8 cellular contexts compared by ENCODE assay signal in the genomic region with DNA sequence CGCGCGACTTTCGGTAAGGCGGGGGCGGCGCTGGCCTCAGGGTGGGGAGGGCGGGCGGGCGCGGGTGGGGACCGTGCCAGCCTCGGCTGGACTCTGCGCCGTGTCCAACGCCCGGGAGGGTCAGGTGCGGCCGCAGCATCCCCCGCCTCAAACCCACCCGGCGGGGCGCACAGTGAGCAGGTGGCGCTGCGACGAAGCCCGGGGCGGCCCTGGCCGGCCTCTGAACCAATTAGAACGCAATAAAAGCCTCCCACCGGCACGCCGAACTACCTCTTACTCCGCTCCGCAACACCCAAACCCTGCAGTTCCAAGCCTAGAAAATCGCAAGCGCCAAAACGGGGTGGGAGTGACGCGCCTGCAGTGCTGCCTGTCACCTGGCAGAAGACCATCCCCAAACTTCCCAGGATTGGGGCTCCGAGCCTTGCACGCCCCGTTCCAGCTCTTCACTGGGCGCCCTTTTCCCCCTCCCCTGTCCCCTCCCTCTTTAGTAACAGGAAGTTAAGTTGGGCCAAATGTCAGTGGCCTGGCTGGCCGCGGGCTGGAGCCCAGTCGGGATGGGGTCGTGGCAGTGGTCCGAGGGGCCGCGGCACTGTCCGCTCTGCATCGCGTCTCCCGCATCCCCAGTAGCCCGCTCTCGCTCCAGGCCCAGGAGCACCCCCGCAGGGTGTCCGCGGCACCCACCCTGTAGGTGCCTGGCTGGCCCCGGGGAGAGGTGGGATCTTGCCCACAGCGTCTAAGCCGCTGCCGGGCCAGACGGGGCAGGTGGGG. TPM values are rescaled to one million over a fixed set of nuclear protein-coding genes. Genes with fewer than 3 reads are reported as not detected.
DNase-seq lines count a peak whose midpoint lies in the region; ATAC-seq lines count a peak whose summit lies in the region.

No MANE protein-coding gene starts in this region.

- peak; percentile 49 for DNase-seq in NCI-H82 (lab: John Stamatoyannopoulos, UW)
- no peak for DNase-seq in NCI-H82 treated with DMSO at 0.1 percent for 48 hours (lab: John Stamatoyannopoulos, UW; ENCODE audit: unreplicated experiment)
- DNase-seq in NCI-H146 treated with DMSO at 0.1 percent for 48 hours (lab: John Stamatoyannopoulos, UW; ENCODE audit: unreplicated experiment) = peak; percentile 41
- peak in 1 of 2 donors; percentile 42 for DNase-seq in activated naive CD4-positive, alpha-beta T cell treated with anti-CD3 and anti-CD28 coated beads, Interleukin-2, amount 50 U/mL, for 72 hours (ENCODE audit: low spot score in 2 of 2)
- DNase-seq in left cardiac atrium = peak; percentile 46
- peak; percentile 62 for DNase-seq in retina
- DNase-seq in NK-92 (lab: John Stamatoyannopoulos, UW; ENCODE audit: unreplicated experiment) = no peak

- peaks cover 0 to 6% of the 10 kb centered on the region in 2 donors for H3K36me3 Mint-ChIP-seq in activated naive CD4-positive, alpha-beta T cell treated with anti-CD3 and anti-CD28 coated beads, Interleukin-2, amount 50 U/mL, for 72 hours

- intact Hi-C loops in left cardiac atrium (cut with DNase I) = no loop called here

- no peaks in the 10 kb centered on the region for H3K9me3 Mint-ChIP-seq in activated naive CD4-positive, alpha-beta T cell treated with anti-CD3 and anti-CD28 coated beads, Interleukin-2, amount 50 U/mL, for 72 hours

- H3K27ac Mint-ChIP-seq in activated naive CD4-positive, alpha-beta T cell treated with anti-CD3 and anti-CD28 coated beads, Interleukin-2, amount 50 U/mL, for 72 hours = no peak overlapping the region

- peak; percentile 13 for ATAC-seq in HG02571 (IDR thresholded peaks at IDR 0.05; ENCODE audit: unreplicated experiment)
- ATAC-seq in activated naive CD4-positive, alpha-beta T cell treated with anti-CD3 and anti-CD28 coated beads, Interleukin-2, amount 50 U/mL, for 72 hours = peak; percentile 13 to 33
- peak; percentile 35 to 43 for ATAC-seq in left cardiac atrium

RNA-seq across cellular contexts. Expression of a gene that starts 0.5 kb away (rescaled TPM):
- 100 to 1,000 TPM in 1 of 2 donors, 10 to 100 TPM in 1; 60.8 to 124 TPM for total RNA-seq in activated naive CD4-positive, alpha-beta T cell treated with anti-CD3 and anti-CD28 coated beads, Interleukin-2, amount 50 U/mL, for 72 hours
- total RNA-seq in left cardiac atrium = 100 to 1,000 TPM in 1 of 2 donors, 10 to 100 TPM in 1; 74.5 to 128 TPM

Comparison
In these comparisons a context has a peak if more than half of its experiments do, and no peak if none do; other contexts are left out.
1. DNase-seq: peak in NCI-H82 (single experiment), NCI-H146 treated with DMSO at 0.1 percent for 48 hours (single experiment), left cardiac atrium (single experiment) and retina (single experiment); none in NCI-H82 treated with DMSO at 0.1 percent for 48 hours (single experiment) and NK-92 (single experiment).
2. Peak in every context shown above with its lines, with median percentiles within 50 percentile points of each other: ATAC-seq.